23 cellular contexts compared by ENCODE assay signal in the genomic region with DNA sequence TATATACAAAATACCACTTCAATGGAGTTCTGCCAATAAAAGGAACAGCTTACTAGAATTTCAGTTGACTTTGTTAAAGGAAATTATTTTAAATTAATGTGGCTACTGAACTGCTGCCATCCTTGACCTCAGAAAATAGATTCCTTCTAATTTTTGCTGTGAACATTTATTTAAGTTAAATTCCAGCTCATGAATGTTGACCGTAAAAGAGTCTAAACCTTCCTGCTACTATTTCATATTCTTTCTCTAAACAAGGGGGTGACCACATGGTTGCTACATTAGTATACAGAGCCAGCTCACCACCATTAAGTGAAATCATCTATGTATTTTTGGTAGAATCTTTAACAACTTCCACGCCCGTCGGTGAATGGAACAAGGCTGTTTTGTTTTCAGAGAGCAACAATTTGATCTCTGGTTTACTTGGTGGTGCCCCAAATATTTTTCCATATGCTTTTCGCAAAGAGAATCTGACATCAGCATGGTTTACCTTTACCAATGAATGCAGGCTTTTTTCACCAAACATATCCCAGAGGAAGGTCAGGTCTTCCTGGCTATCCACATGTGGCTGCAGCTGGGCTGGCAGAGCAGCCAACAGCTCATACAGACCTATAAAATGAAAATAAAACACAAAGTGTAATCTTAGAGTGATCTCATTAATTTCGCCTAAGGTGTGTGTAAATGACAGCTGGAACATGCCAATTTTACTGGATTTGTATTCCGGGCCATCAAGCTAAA.
DNase-seq lines count a peak whose midpoint lies in the region; ATAC-seq, FAIRE-seq and TF ChIP-seq lines count a peak whose summit lies in the region.
"Had no signal": no experiment of that assay in that cellular context is flagged by ENCODE, and none has a peak within 500 bp of the region (broad histone marks: within the 10 kb centered on the region; RNA-seq: fewer than 3 reads in every experiment).

No MANE protein-coding gene starts in this region.

- H3K4me3 Mint-ChIP-seq in Calu3 (ENCODE audit: low read depth, unreplicated experiment), result no peak overlapping the region
- H3K4me3 Mint-ChIP-seq: CD4-positive, alpha-beta T cell; HFFc6 had no signal

- no TSS peak for BruUV-seq in Calu3 (replicated peaks; lab: Mats Ljungman, UMichigan)

- no peaks in the 10 kb centered on the region for H3K27me3 Mint-ChIP-seq in Calu3 (ENCODE audit: unreplicated experiment)
- H3K27me3 Mint-ChIP-seq: CD4-positive, alpha-beta T cell had no signal

- H3K9ac ChIP-seq in skeletal muscle satellite cell (ENCODE audit: low read depth, low read length), result peak overlapping the region; percentile 75

- H3K9me3 ChIP-seq in SJCRH30 (replicated peaks) (no peaks in the 10 kb centered on the region), skeletal muscle satellite cell (replicated peaks; ENCODE audit: low read length) (no peaks in the 10 kb centered on the region)
- H3K9me3 ChIP-seq: A549, Caco-2 had no signal

- no peaks in the 10 kb centered on the region for H3K27me3 ChIP-seq in SJCRH30
- no peaks in the 10 kb centered on the region for H3K27me3 ChIP-seq in skeletal muscle satellite cell (ENCODE audit: control insufficient read depth, insufficient read depth, low read length)

- H3K4me1 ChIP-seq in SJCRH30 (peaks cover 16% of the 10 kb centered on the region), skeletal muscle satellite cell (ENCODE audit: control insufficient read depth, insufficient read depth, low read length) (peaks cover 36% of the 10 kb centered on the region)
- H3K4me1 ChIP-seq: A549, Caco-2 had no signal

- H3K4me1 Mint-ChIP-seq in Calu3 (ENCODE audit: low read depth, unreplicated experiment), result no peaks in the 10 kb centered on the region

- no peak for DNase-seq in H54 (ENCODE audit: insufficient read length, low spot score)
- DNase-seq in SJCRH30, result peak in 1 of 2 experiments; percentile 11
- peak; percentile 98 for DNase-seq in fibroblast of peridontal ligament (ENCODE audit: extremely low read depth)
- DNase-seq in dedifferentiated amniotic fluid mesenchymal stem cell (ENCODE audit: extremely low spot score), result no peak
- no peak for DNase-seq in Calu3
- DNase-seq in stimulated activated CD8-positive, alpha-beta memory T cell treated with anti-CD3 and anti-CD28 coated beads, Interleukin-4, amount 100 ng/mL, for 48 hours, result no peak
- DNase-seq: Caco-2; CD4-positive, alpha-beta T cell; DMS153; GOT3; HFFc6; KG1; NCI-H1092; NCI-H1436 treated with DMSO at 0.1 percent for 48 hours; NCI-H2029; NK-92 treated with Interleukin-12 subunit alpha and Interleukin-12 subunit beta, amount 100 ng/mL, for 24 hours had no signal

- CTCF ChIA-PET in Calu3 (lab: Charles Lee), result no interaction called here

- H3K4me3 ChIP-seq in SJCRH30, result no peak overlapping the region
- peak overlapping the region; percentile 6 for H3K4me3 ChIP-seq in skeletal muscle satellite cell (ENCODE audit: low read length)
- H3K4me3 ChIP-seq: A549 had no signal

- intact Hi-C loops in Calu3 (cut with micrococcal nuclease; ENCODE audit: unreplicated experiment), result no loop called here

- no peak overlapping the region for H3K27ac Mint-ChIP-seq in Calu3 (ENCODE audit: unreplicated experiment)
- H3K27ac Mint-ChIP-seq: CD4-positive, alpha-beta T cell; HFFc6 had no signal

- FAIRE-seq in H54 (lab: Jason Lieb, UNC), result peak; percentile 11
- FAIRE-seq: A549, GM12891, GM18507, HepG2, RCC 7860 had no signal

- no peak for TF ChIP-seq POLR2A in H54 (IDR thresholded peaks at IDR 0.05; ENCODE audit: low read depth, low read length)

- peak overlapping the region; percentile 13; the same call in 1 of the 2 replicates for H3K27ac ChIP-seq in SJCRH30
- H3K27ac ChIP-seq: A549 had no signal

- TF ChIP-seq CTCF in Calu3 (IDR thresholded peaks at IDR 0.05; ENCODE audit: unreplicated experiment), result no peak

- ATAC-seq in GM18858 (IDR thresholded peaks at IDR 0.05; ENCODE audit: unreplicated experiment), result no peak
- ATAC-seq: A549, HepG2 had no signal

- H3K4me2 ChIP-seq in skeletal muscle satellite cell (ENCODE audit: low read length), result peak overlapping the region; percentile 46
- H3K4me2 ChIP-seq: A549 had no signal

- no peaks in the 10 kb centered on the region for H3K9me3 Mint-ChIP-seq in Calu3 (ENCODE audit: low read depth, unreplicated experiment)
- H3K9me3 Mint-ChIP-seq: CD4-positive, alpha-beta T cell; HFFc6 had no signal

- H3K36me3 ChIP-seq in SJCRH30 (no peaks in the 10 kb centered on the region), skeletal muscle satellite cell (ENCODE audit: insufficient read depth, low read length) (no peaks in the 10 kb centered on the region)

- no peaks in the 10 kb centered on the region for H3K36me3 Mint-ChIP-seq in Calu3 (ENCODE audit: insufficient read depth, unreplicated experiment)
